Comparison of ENCODE assay signal across 25 cellular contexts in genomic region chr7:69309601-69310000, GRCh38.
"Had no signal": no experiment of that assay in that cellular context is flagged by ENCODE, and none has a peak within 500 bp of the region (broad histone marks: within the 10 kb centered on the region; RNA-seq: fewer than 3 reads in every experiment).

No MANE protein-coding gene starts in this region.

- H3K4me3 ChIP-seq: body of pancreas, esophagus muscularis mucosa, left lung, lower lobe of right lung, neural progenitor cell, psoas muscle, sigmoid colon, thyroid gland, upper lobe of right lung had no signal

- H3K36me3 ChIP-seq: esophagus muscularis mucosa, left lung, lower lobe of right lung, neural progenitor cell, sigmoid colon, thyroid gland, upper lobe of right lung had no signal

- H3K27me3 ChIP-seq: body of pancreas, esophagus muscularis mucosa, left lung, neural progenitor cell, sigmoid colon, thyroid gland, upper lobe of right lung had no signal

- DNase-seq: activated CD4-positive, alpha-beta memory T cell treated with anti-CD3 and anti-CD28 coated beads, Interleukin-2, amount 10 ng/mL, durations not matched to agents 7 days and 5 days; activated CD4-positive, alpha-beta T cell treated with anti-CD3 and anti-CD28 coated beads, Interleukin-2, amount 10 ng/mL, durations not matched to agents 24 days and 14 days; activated CD4-positive, CD25-positive, alpha-beta regulatory T cell treated with anti-CD3 and anti-CD28 coated beads, Interleukin-2, amount 50 U/mL, for 72 hours; activated CD8-positive, alpha-beta memory T cell treated with anti-CD3 and anti-CD28 coated beads, Interleukin-2, amount 50 U/mL, for 48 hours; activated gamma-delta T cell treated with Interleukin-2 at 50 U/mL for 16 hours; activated T-cell treated with anti-CD3 and anti-CD28 coated beads, Interleukin-2, amount 50 U/mL, for 4 hours; anterior cingulate cortex; body of pancreas; dermis blood vessel endothelial cell; effector CD4-positive, alpha-beta T cell; left lung; lower lobe of right lung; mesenchymal stem cell; natural killer cell; occipital lobe; psoas muscle; sigmoid colon; small intestine; stimulated activated CD4-positive, alpha-beta T cell treated with anti-CD3 and anti-CD28 coated beads, Interleukin-4, amount 100 ng/mL, for 24 hours; stimulated activated naive CD8-positive, alpha-beta T cell treated with anti-CD3 and anti-CD28 coated beads, Interleukin-15, amount 100 ng/mL, for 72 hours; T1000; thyroid gland; upper lobe of right lung had no signal

- H3K9me3 ChIP-seq: body of pancreas, esophagus muscularis mucosa, left lung, lower lobe of right lung, psoas muscle, sigmoid colon, thyroid gland, upper lobe of right lung had no signal
